ENCODE assay signal across 13 cellular contexts in genomic region chr3:42023380-42023779, GRCh38.
DNase-seq lines count a peak whose midpoint lies in the region; ATAC-seq and TF ChIP-seq lines count a peak whose summit lies in the region.
"Had no signal": no experiment of that assay in that cellular context is flagged by ENCODE, and none has a peak within 500 bp of the region (broad histone marks: within the 10 kb centered on the region; RNA-seq: fewer than 3 reads in every experiment).

No MANE protein-coding gene starts in this region.

- CTCF ChIA-PET in RWPE1 (lab: Yijun Ruan, JAX), result no interaction called here

- H3K27ac Mint-ChIP-seq in activated naive CD4-positive, alpha-beta T cell treated with anti-CD3 and anti-CD28 coated beads, Interleukin-2, amount 50 U/mL, for 72 hours, result peak overlapping the region; percentile 7 to 39
- peak overlapping the region; percentile 94 for H3K27ac Mint-ChIP-seq in nephron progenitor cell
- H3K27ac Mint-ChIP-seq in natural killer cell treated with Interleukin-12 subunit alpha and Interleukin-12 subunit beta and Interleukin-15 and Interleukin-18, amount 100 ng/mL, for 72 hours, result no peak overlapping the region

- H3K4me1 Mint-ChIP-seq in nephron progenitor cell, result peaks cover 69% of the 10 kb centered on the region
- peaks cover 42 to 57% of the 10 kb centered on the region in 2 donors for H3K4me1 Mint-ChIP-seq in natural killer cell treated with Interleukin-12 subunit alpha and Interleukin-12 subunit beta and Interleukin-15 and Interleukin-18, amount 100 ng/mL, for 72 hours (ENCODE audit: low read depth in 2 of 2)

- POLR2A ChIA-PET in RWPE1 (lab: Yijun Ruan, JAX; ENCODE audit: low non-redundant PET), result no interaction called here

- peaks cover 0 to 3% of the 10 kb centered on the region in 2 donors for H3K9me3 Mint-ChIP-seq in activated naive CD4-positive, alpha-beta T cell treated with anti-CD3 and anti-CD28 coated beads, Interleukin-2, amount 50 U/mL, for 72 hours
- peaks cover 10% of the 10 kb centered on the region for H3K9me3 Mint-ChIP-seq in nephron progenitor cell
- H3K9me3 Mint-ChIP-seq in natural killer cell treated with Interleukin-12 subunit alpha and Interleukin-12 subunit beta and Interleukin-15 and Interleukin-18, amount 100 ng/mL, for 72 hours, result no peaks in the 10 kb centered on the region
- H3K9me3 Mint-ChIP-seq: central memory CD8-positive, alpha-beta T cell had no signal

- TF ChIP-seq CTCF in nephron progenitor cell (IDR thresholded peaks at IDR 0.05), result no peak
- TF ChIP-seq CTCF in RWPE1 (conservative IDR thresholded peaks at IDR 0.05; ENCODE audit: low read depth), result no peak

- ATAC-seq in activated naive CD4-positive, alpha-beta T cell treated with anti-CD3 and anti-CD28 coated beads, Interleukin-2, amount 50 U/mL, for 72 hours, result peak; percentile 76 to 87
- ATAC-seq in natural killer cell treated with Interleukin-12 subunit alpha and Interleukin-12 subunit beta and Interleukin-15 and Interleukin-18, amount 100 ng/mL, for 72 hours, result no peak
- ATAC-seq in GM18870 (IDR thresholded peaks at IDR 0.05; ENCODE audit: unreplicated experiment), result no peak
- ATAC-seq: left lung had no signal

- no peak overlapping the region for H3K27ac ChIP-seq in RWPE1

- no peaks in the 10 kb centered on the region for H3K27me3 Mint-ChIP-seq in nephron progenitor cell (ENCODE audit: low read depth, poor library complexity)
- no peaks in the 10 kb centered on the region for H3K27me3 Mint-ChIP-seq in natural killer cell treated with Interleukin-12 subunit alpha and Interleukin-12 subunit beta and Interleukin-15 and Interleukin-18, amount 100 ng/mL, for 72 hours
- H3K27me3 Mint-ChIP-seq: central memory CD8-positive, alpha-beta T cell had no signal

- peak overlapping the region; percentile 9 for H3K4me3 Mint-ChIP-seq in nephron progenitor cell
- H3K4me3 Mint-ChIP-seq in natural killer cell treated with Interleukin-12 subunit alpha and Interleukin-12 subunit beta and Interleukin-15 and Interleukin-18, amount 100 ng/mL, for 72 hours, result no peak overlapping the region
- H3K4me3 Mint-ChIP-seq: CD14-positive monocyte; central memory CD8-positive, alpha-beta T cell had no signal

- peak; percentile 66 for DNase-seq in stimulated activated CD4-positive, alpha-beta T cell treated with anti-CD3 and anti-CD28 coated beads, Interleukin-15, amount 100 ng/mL, for 24 hours
- DNase-seq in stimulated activated CD4-positive, alpha-beta T cell treated with anti-CD3 and anti-CD28 coated beads, Interleukin-12 subunit alpha, Interleukin-12 subunit beta, amount 100 ng/mL, for 4 hours, result no peak
- no peak for DNase-seq in activated naive CD4-positive, alpha-beta T cell treated with anti-CD3 and anti-CD28 coated beads, Interleukin-2, amount 50 U/mL, for 72 hours (ENCODE audit: low spot score in 2 of 2)
- DNase-seq in nephron progenitor cell (no peak), RWPE1 (ENCODE audit: low spot score) (no peak), cerebellum (ENCODE audit: low spot score) (no peak)
- no peak for DNase-seq in natural killer cell treated with Interleukin-12 subunit alpha and Interleukin-12 subunit beta and Interleukin-15 and Interleukin-18, amount 100 ng/mL, for 72 hours (ENCODE audit: low spot score)
- DNase-seq: left lung, NCI-H1048, NCI-H526 had no signal

- peaks cover 0 to 11% of the 10 kb centered on the region in 2 donors for H3K36me3 Mint-ChIP-seq in activated naive CD4-positive, alpha-beta T cell treated with anti-CD3 and anti-CD28 coated beads, Interleukin-2, amount 50 U/mL, for 72 hours
- H3K36me3 Mint-ChIP-seq in nephron progenitor cell (ENCODE audit: low read depth), result peaks cover 9% of the 10 kb centered on the region
- no peaks in the 10 kb centered on the region for H3K36me3 Mint-ChIP-seq in natural killer cell treated with Interleukin-12 subunit alpha and Interleukin-12 subunit beta and Interleukin-15 and Interleukin-18, amount 100 ng/mL, for 72 hours

Comparison
In these comparisons a context has a peak if more than half of its experiments do, and no peak if none do; other contexts are left out.
1. ATAC-seq: peak in activated naive CD4-positive, alpha-beta T cell treated with anti-CD3 and anti-CD28 coated beads, Interleukin-2, amount 50 U/mL, for 72 hours (2 of 2); none in natural killer cell treated with Interleukin-12 subunit alpha and Interleukin-12 subunit beta and Interleukin-15 and Interleukin-18, amount 100 ng/mL, for 72 hours (0 of 2) and GM18870 (single experiment).
2. H3K27ac Mint-ChIP-seq: peak in activated naive CD4-positive, alpha-beta T cell treated with anti-CD3 and anti-CD28 coated beads, Interleukin-2, amount 50 U/mL, for 72 hours (2 of 2) and nephron progenitor cell (single experiment); none in natural killer cell treated with Interleukin-12 subunit alpha and Interleukin-12 subunit beta and Interleukin-15 and Interleukin-18, amount 100 ng/mL, for 72 hours (0 of 2).